Comparison of ENCODE assay signal across 8 cellular contexts in genomic region chr1:26274801-26275425, GRCh38. TPM values are rescaled to one million over a fixed set of nuclear protein-coding genes. Genes with fewer than 3 reads are reported as not detected.
DNase-seq lines count a peak whose midpoint lies in the region; ATAC-seq and TF ChIP-seq lines count a peak whose summit lies in the region.

No MANE protein-coding gene starts in this region.

- peak in 1 of 2 donors; percentile 67 for DNase-seq in cardiac muscle cell (ENCODE audit: low read depth in 1 of 2, low spot score in 1 of 2)
- no peak for DNase-seq in Right ventricle myocardium inferior (ENCODE audit: missing footprints)
- no peak for DNase-seq in activated CD4-positive, alpha-beta memory T cell treated with anti-CD3 and anti-CD28 coated beads, Interleukin-2, amount 10 ng/mL, durations not matched to agents 7 days and 5 days
- DNase-seq in immature natural killer cell: no peak
- no peak for DNase-seq in vagina (ENCODE audit: extremely low spot score in 2 of 2)
- DNase-seq in NCI-H510A (lab: John Stamatoyannopoulos, UW): no peak
- no peak for DNase-seq in NCI-H774 (lab: John Stamatoyannopoulos, UW)
- DNase-seq in naive thymus-derived CD8-positive, alpha-beta T cell: no peak

- H3K4me3 Mint-ChIP-seq in activated CD4-positive, alpha-beta memory T cell treated with anti-CD3 and anti-CD28 coated beads, Interleukin-2, amount 10 ng/mL, durations not matched to agents 7 days and 5 days: no peak overlapping the region
- no peak overlapping the region for H3K4me3 Mint-ChIP-seq in immature natural killer cell
- no peak overlapping the region for H3K4me3 Mint-ChIP-seq in naive thymus-derived CD8-positive, alpha-beta T cell

- POLR2A ChIA-PET in activated CD4-positive, alpha-beta memory T cell treated with anti-CD3 and anti-CD28 coated beads, Interleukin-2, amount 10 ng/mL, durations not matched to agents 7 days and 5 days (lab: Charles Lee): interaction anchor here (1.0 to 19.9 kb wide), 11 partner anchors 12 to 513 kb away, joined by 3 to 1302 read pairs (median 6); partner anchors contain the start of genes CD52, CEP85, HMGN2 and PIGV
- POLR2A ChIA-PET in naive thymus-derived CD8-positive, alpha-beta T cell (lab: Charles Lee): interaction anchor here (0.6 to 30.4 kb wide), 8 partner anchors 14 to 200 kb away, joined by 3 to 2161 read pairs (median 4); partner anchors contain the start of genes CD52, HMGN2 and UBXN11

- H3K9me3 ChIP-seq in cardiac muscle cell (ENCODE audit: low read depth) (no peaks in the 10 kb centered on the region), vagina (no peaks in the 10 kb centered on the region)

- H3K4me1 ChIP-seq in cardiac muscle cell (ENCODE audit: low read depth) (peaks cover 5% of the 10 kb centered on the region), vagina (peaks cover 49% of the 10 kb centered on the region)

- no peaks in the 10 kb centered on the region for H3K27me3 Mint-ChIP-seq in activated CD4-positive, alpha-beta memory T cell treated with anti-CD3 and anti-CD28 coated beads, Interleukin-2, amount 10 ng/mL, durations not matched to agents 7 days and 5 days
- H3K27me3 Mint-ChIP-seq in immature natural killer cell (ENCODE audit: low read depth in 3 of 3): peaks cover 0 to 6% (median 3%) of the 10 kb centered on the region in 3 donors
- no peaks in the 10 kb centered on the region for H3K27me3 Mint-ChIP-seq in naive thymus-derived CD8-positive, alpha-beta T cell

- no peaks in the 10 kb centered on the region for H3K9me3 Mint-ChIP-seq in activated CD4-positive, alpha-beta memory T cell treated with anti-CD3 and anti-CD28 coated beads, Interleukin-2, amount 10 ng/mL, durations not matched to agents 7 days and 5 days
- H3K9me3 Mint-ChIP-seq in immature natural killer cell: no peaks in the 10 kb centered on the region
- peaks cover 0 to 3% (median 0%) of the 10 kb centered on the region in 9 donors for H3K9me3 Mint-ChIP-seq in naive thymus-derived CD8-positive, alpha-beta T cell

- H3K4me3 ChIP-seq in cardiac muscle cell (no peak overlapping the region), vagina (no peak overlapping the region)

- TF ChIP-seq CTCF in cardiac muscle cell (IDR thresholded peaks at IDR 0.05; ENCODE audit: low read depth, low read length): no peak
- TF ChIP-seq CTCF in vagina (IDR thresholded peaks at IDR 0.05): no peak

- peak overlapping the region; percentile 26 for H3K27ac ChIP-seq in cardiac muscle cell
- peak overlapping the region; percentile 95 for H3K27ac ChIP-seq in vagina

- H3K36me3 Mint-ChIP-seq in activated CD4-positive, alpha-beta memory T cell treated with anti-CD3 and anti-CD28 coated beads, Interleukin-2, amount 10 ng/mL, durations not matched to agents 7 days and 5 days (ENCODE audit: low read depth): peaks cover 77% of the 10 kb centered on the region
- peaks cover 7 to 22% (median 22%) of the 10 kb centered on the region in 3 donors for H3K36me3 Mint-ChIP-seq in immature natural killer cell
- H3K36me3 Mint-ChIP-seq in naive thymus-derived CD8-positive, alpha-beta T cell: peaks cover 0 to 36% (median 10%) of the 10 kb centered on the region in 3 donors

- peak overlapping the region; percentile 96 for H3K27ac Mint-ChIP-seq in activated CD4-positive, alpha-beta memory T cell treated with anti-CD3 and anti-CD28 coated beads, Interleukin-2, amount 10 ng/mL, durations not matched to agents 7 days and 5 days
- H3K27ac Mint-ChIP-seq in immature natural killer cell: peak overlapping the region in 4 of 6 donors; percentile 14 to 99 (median 56)
- H3K27ac Mint-ChIP-seq in naive thymus-derived CD8-positive, alpha-beta T cell: peak overlapping the region in 2 of 10 donors; percentile 34 to 98

- ATAC-seq in Right ventricle myocardium inferior: no peak
- ATAC-seq in naive thymus-derived CD8-positive, alpha-beta T cell: no peak

- TF ChIP-seq POLR2A in vagina (IDR thresholded peaks at IDR 0.05): no peak

- peaks cover 47% of the 10 kb centered on the region for H3K36me3 ChIP-seq in cardiac muscle cell
- peaks cover 0 to 6% of the 10 kb centered on the region in 2 donors for H3K36me3 ChIP-seq in vagina

- CTCF ChIA-PET in activated CD4-positive, alpha-beta memory T cell treated with anti-CD3 and anti-CD28 coated beads, Interleukin-2, amount 10 ng/mL, durations not matched to agents 7 days and 5 days (lab: Charles Lee): interaction anchor here (0.6 to 17.9 kb wide), 20 partner anchors 8 to 1697 kb away, joined by 3 to 883 read pairs (median 8); partner anchors contain the start of genes CD52, CEP85, UBXN11 and ZNF593

- H3K4me1 Mint-ChIP-seq in activated CD4-positive, alpha-beta memory T cell treated with anti-CD3 and anti-CD28 coated beads, Interleukin-2, amount 10 ng/mL, durations not matched to agents 7 days and 5 days: peaks cover 54% of the 10 kb centered on the region
- peaks cover 45 to 52% of the 10 kb centered on the region in 2 donors for H3K4me1 Mint-ChIP-seq in immature natural killer cell
- peaks cover 20 to 54% (median 48%) of the 10 kb centered on the region in 4 donors for H3K4me1 Mint-ChIP-seq in naive thymus-derived CD8-positive, alpha-beta T cell

- intact Hi-C loops in Right ventricle myocardium inferior (cut with DNase I) (loop anchor here (1.0 to 5.0 kb wide), 3 partner anchors 43 to 87 kb away; partner anchors contain the start of gene CEP85), vagina (cut with DNase I) (loop anchor here (1.0 kb wide), 1 partner anchor 22 kb away; no protein-coding TSS in a partner anchor)

- no peaks in the 10 kb centered on the region for H3K27me3 ChIP-seq in cardiac muscle cell
- no peaks in the 10 kb centered on the region for H3K27me3 ChIP-seq in vagina

RNA-seq across cellular contexts. Expression of gene SH3BGRL3, which starts 5.0 kb away (rescaled TPM):
- total RNA-seq in cardiac muscle cell: 23.0 and 32.9 TPM in 2 replicates
- polyA plus RNA-seq in cardiac muscle cell: 93.4 and 119 TPM in 2 replicates
- total RNA-seq in Right ventricle myocardium inferior: 50.5 TPM
- 100 to 1,000 TPM; 662 to 665 TPM for total RNA-seq in activated CD4-positive, alpha-beta memory T cell treated with anti-CD3 and anti-CD28 coated beads, Interleukin-2, amount 10 ng/mL, durations not matched to agents 7 days and 5 days
- 1,000 to 10,000 TPM; 1,203 to 2,040 (median 1,333) TPM for polyA plus RNA-seq in immature natural killer cell
- total RNA-seq in vagina: 115 TPM
- total RNA-seq in naive thymus-derived CD8-positive, alpha-beta T cell: 100 to 1,000 TPM; 250 to 255 TPM
- 100 to 1,000 TPM; 805 to 925 (median 916) TPM for polyA plus RNA-seq in naive thymus-derived CD8-positive, alpha-beta T cell

RNA-seq across cellular contexts. Expression of gene UBXN11, which starts 31.5 kb away (rescaled TPM):
- total RNA-seq in cardiac muscle cell: 13.8 and 21.1 TPM in 2 replicates
- 40.1 and 41.3 TPM in 2 replicates for polyA plus RNA-seq in cardiac muscle cell
- total RNA-seq in Right ventricle myocardium inferior: 9.5 TPM
- total RNA-seq in activated CD4-positive, alpha-beta memory T cell treated with anti-CD3 and anti-CD28 coated beads, Interleukin-2, amount 10 ng/mL, durations not matched to agents 7 days and 5 days: 10 to 100 TPM; 46.9 to 49.9 TPM
- 1 to 10 TPM; 5.7 to 8.8 (median 8.3) TPM for polyA plus RNA-seq in immature natural killer cell
- 7.1 TPM for total RNA-seq in vagina
- 100 to 1,000 TPM; 121 to 129 TPM for total RNA-seq in naive thymus-derived CD8-positive, alpha-beta T cell
- polyA plus RNA-seq in naive thymus-derived CD8-positive, alpha-beta T cell: 10 to 100 TPM in 2 of 3 donors, 1 to 10 TPM in 1; 9.1 to 14.7 (median 12.4) TPM

RNA-seq across cellular contexts. Expression of gene CEP85, which starts 40.9 kb away (rescaled TPM):
- total RNA-seq in cardiac muscle cell: 32.7 and 33.2 TPM in 2 replicates
- polyA plus RNA-seq in cardiac muscle cell: 22.9 and 28.8 TPM in 2 replicates
- total RNA-seq in Right ventricle myocardium inferior: 73.6 TPM
- 10 to 100 TPM; 35.5 to 37.7 TPM for total RNA-seq in activated CD4-positive, alpha-beta memory T cell treated with anti-CD3 and anti-CD28 coated beads, Interleukin-2, amount 10 ng/mL, durations not matched to agents 7 days and 5 days
- polyA plus RNA-seq in immature natural killer cell: 1 to 10 TPM; 4.0 to 6.9 (median 5.4) TPM
- total RNA-seq in vagina: 9.1 TPM
- 10 to 100 TPM; 18.8 to 21.9 TPM for total RNA-seq in naive thymus-derived CD8-positive, alpha-beta T cell
- polyA plus RNA-seq in naive thymus-derived CD8-positive, alpha-beta T cell: 1 to 10 TPM; 3.9 to 9.8 (median 5.1) TPM

RNA-seq across cellular contexts. Expression of gene CD52, which starts 42.8 kb away (rescaled TPM):
- not detected in 2 replicates for total RNA-seq in cardiac muscle cell
- polyA plus RNA-seq in cardiac muscle cell: 2.0 and 3.3 TPM in 2 replicates
- 6.5 TPM for total RNA-seq in Right ventricle myocardium inferior
- 1,000 to 10,000 TPM; 1,572 to 1,591 TPM for total RNA-seq in activated CD4-positive, alpha-beta memory T cell treated with anti-CD3 and anti-CD28 coated beads, Interleukin-2, amount 10 ng/mL, durations not matched to agents 7 days and 5 days
- polyA plus RNA-seq in immature natural killer cell: 1,000 to 10,000 TPM; 3,509 to 3,975 (median 3,639) TPM
- 8.1 TPM for total RNA-seq in vagina
- total RNA-seq in naive thymus-derived CD8-positive, alpha-beta T cell: 100 to 1,000 TPM; 772 to 847 TPM
- polyA plus RNA-seq in naive thymus-derived CD8-positive, alpha-beta T cell: 1,000 to 10,000 TPM; 6,330 to 6,863 (median 6,804) TPM
